Comparison of ENCODE assay signal across 10 cellular contexts in the genomic region with DNA sequence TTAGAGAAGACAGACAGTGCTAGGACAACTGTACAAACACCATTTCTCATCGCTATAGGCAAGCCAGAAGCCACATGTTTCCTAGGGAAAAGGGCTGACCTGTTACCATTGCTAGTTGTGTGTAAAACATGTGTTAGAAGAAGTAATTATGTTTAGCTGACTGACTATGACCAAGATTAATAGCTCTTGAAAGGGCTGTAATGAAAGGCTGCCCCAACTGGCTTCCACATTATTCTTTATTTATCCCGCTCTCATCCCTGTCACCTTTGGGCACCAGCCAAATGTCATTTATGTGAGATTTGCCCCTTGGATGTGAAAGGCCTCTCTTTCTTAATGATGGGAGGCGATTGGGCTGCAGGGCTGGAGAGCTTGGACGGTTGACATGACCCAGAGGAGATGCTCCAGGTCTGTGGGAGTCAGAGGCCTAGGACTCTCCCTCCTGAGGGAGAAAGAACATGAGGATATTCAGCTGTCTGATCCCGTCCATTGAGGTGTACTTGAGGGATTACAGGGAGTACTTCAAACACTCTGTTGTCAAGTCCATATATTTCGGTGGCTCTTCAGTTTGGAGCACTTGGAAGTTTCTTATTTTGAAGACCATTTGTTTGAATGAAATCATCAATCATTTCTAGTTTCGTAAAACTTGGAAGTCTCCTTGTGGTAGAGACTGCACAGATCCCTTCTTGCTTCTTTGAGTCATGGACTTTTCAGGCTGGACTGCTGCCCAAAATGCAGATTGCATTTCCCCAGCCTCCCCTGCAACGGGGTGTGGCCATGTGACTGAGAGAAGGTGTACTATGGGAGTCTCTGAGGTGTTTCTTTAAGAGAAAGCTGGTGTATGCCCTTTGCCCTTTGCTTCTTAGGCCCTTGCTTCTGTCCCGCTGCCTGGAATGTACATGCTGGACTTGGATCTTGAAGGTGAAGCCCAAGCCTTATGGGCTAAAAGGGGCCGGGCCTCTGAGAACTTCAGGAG. TPM values are rescaled to one million over a fixed set of nuclear protein-coding genes. Genes with fewer than 3 reads are reported as not detected.
DNase-seq lines count a peak whose midpoint lies in the region; ATAC-seq and TF ChIP-seq lines count a peak whose summit lies in the region.
"Had no signal": no experiment of that assay in that cellular context is flagged by ENCODE, and none has a peak within 500 bp of the region (broad histone marks: within the 10 kb centered on the region; RNA-seq: fewer than 3 reads in every experiment).

No MANE protein-coding gene starts in this region.

- no peaks in the 10 kb centered on the region for H3K27me3 ChIP-seq in psoas muscle (ENCODE audit: insufficient read depth in 3 of 3, low read length in 2 of 3)
- no peaks in the 10 kb centered on the region for H3K27me3 ChIP-seq in H7 (ENCODE audit: control insufficient read depth, insufficient read depth, low read length)

- peak in 3 of 4 donors; percentile 65 to 87 (median 81) for ATAC-seq in psoas muscle
- no peak for ATAC-seq in HG03457 (IDR thresholded peaks at IDR 0.05; ENCODE audit: unreplicated experiment)
- ATAC-seq in GM18870 (IDR thresholded peaks at IDR 0.05; ENCODE audit: unreplicated experiment): no peak
- ATAC-seq in HG03354 (IDR thresholded peaks at IDR 0.05; ENCODE audit: poor library complexity, severe bottlenecking, unreplicated experiment): no peak

- H3K36me3 ChIP-seq in psoas muscle (ENCODE audit: insufficient read depth in 1 of 2, low read depth in 1 of 2): no peaks in the 10 kb centered on the region
- no peaks in the 10 kb centered on the region for H3K36me3 ChIP-seq in H7 (replicated peaks; ENCODE audit: control insufficient read depth, insufficient read depth, low read length)

- H3K4me1 ChIP-seq in psoas muscle: peaks cover 19% of the 10 kb centered on the region

- DNase-seq in HK-2 (ENCODE audit: unreplicated experiment): peak; percentile 61
- DNase-seq in NCI-H69 (lab: John Stamatoyannopoulos, UW): peak; percentile 93
- no peak for DNase-seq in epithelial cell of proximal tubule (ENCODE audit: low read depth)
- peak; percentile 50 to 64 for DNase-seq in psoas muscle
- DNase-seq in H7: no peak
- DNase-seq: activated T-cell treated with anti-CD3 and anti-CD28 coated beads for 4 hours, naive B cell had no signal

- TF ChIP-seq CTCF in epithelial cell of proximal tubule (conservative IDR thresholded peaks at IDR 0.05; ENCODE audit: low read depth, low read length) (peak; percentile 3), psoas muscle (IDR thresholded peaks at IDR 0.05) (no peak)

- WGBS in psoas muscle, 3 donors: 73 to 89% (median 76%) methylated on average over 10 of the region's 10 CpGs

- H3K4me3 ChIP-seq in epithelial cell of proximal tubule (ENCODE audit: low read depth, low read length): no peak overlapping the region
- H3K4me3 ChIP-seq in psoas muscle: no peak overlapping the region
- no peak overlapping the region for H3K4me3 ChIP-seq in H7 (ENCODE audit: insufficient read depth, low read depth, low read length)

- intact Hi-C loops in psoas muscle (cut with DNase I): no loop called here

- no peaks in the 10 kb centered on the region for H3K9me3 ChIP-seq in psoas muscle

- H3K27ac ChIP-seq in psoas muscle: no peak overlapping the region

RNA-seq across cellular contexts. Expression of gene FTO, which starts 51.3 kb away (rescaled TPM):
- total RNA-seq in epithelial cell of proximal tubule: 62.7 and 64.8 TPM in 2 replicates
- total RNA-seq in psoas muscle: 10 to 100 TPM; 47.4 to 67.6 (median 57.7) TPM
- polyA plus RNA-seq in psoas muscle: 10 to 100 TPM; 14.2 to 46.1 (median 26.7) TPM
- total RNA-seq in H7 (2014; rRNA removed; shearing (Covaris generic)): 55.3 and 74.6 TPM in 2 replicates

RNA-seq across cellular contexts. Expression of gene RPGRIP1L, which starts 51.6 kb away (rescaled TPM):
- total RNA-seq in epithelial cell of proximal tubule: 7.9 and 11.3 TPM in 2 replicates
- total RNA-seq in psoas muscle: 1 to 10 TPM in 3 of 4 donors, under 1 TPM in 1; 0.81 to 2.6 (median 1.7) TPM
- 1 to 10 TPM in 2 of 3 donors, under 1 TPM in 1; 1.00 to 2.6 (median 1.5) TPM for polyA plus RNA-seq in psoas muscle
- 6.2 and 8.3 TPM in 2 replicates for total RNA-seq in H7 (2014; rRNA removed; shearing (Covaris generic))

Comparison
In these comparisons a context has a peak if more than half of its experiments do, and no peak if none do; other contexts are left out.
1. DNase-seq: peak in HK-2 (single experiment), NCI-H69 (single experiment) and psoas muscle (2 of 2); none in epithelial cell of proximal tubule (single experiment) and H7 (single experiment).
2. ATAC-seq: peak in psoas muscle (3 of 4); none in HG03457 (single experiment), GM18870 (single experiment) and HG03354 (single experiment).